ENCODE assay signal across 8 cellular contexts in the genomic region with DNA sequence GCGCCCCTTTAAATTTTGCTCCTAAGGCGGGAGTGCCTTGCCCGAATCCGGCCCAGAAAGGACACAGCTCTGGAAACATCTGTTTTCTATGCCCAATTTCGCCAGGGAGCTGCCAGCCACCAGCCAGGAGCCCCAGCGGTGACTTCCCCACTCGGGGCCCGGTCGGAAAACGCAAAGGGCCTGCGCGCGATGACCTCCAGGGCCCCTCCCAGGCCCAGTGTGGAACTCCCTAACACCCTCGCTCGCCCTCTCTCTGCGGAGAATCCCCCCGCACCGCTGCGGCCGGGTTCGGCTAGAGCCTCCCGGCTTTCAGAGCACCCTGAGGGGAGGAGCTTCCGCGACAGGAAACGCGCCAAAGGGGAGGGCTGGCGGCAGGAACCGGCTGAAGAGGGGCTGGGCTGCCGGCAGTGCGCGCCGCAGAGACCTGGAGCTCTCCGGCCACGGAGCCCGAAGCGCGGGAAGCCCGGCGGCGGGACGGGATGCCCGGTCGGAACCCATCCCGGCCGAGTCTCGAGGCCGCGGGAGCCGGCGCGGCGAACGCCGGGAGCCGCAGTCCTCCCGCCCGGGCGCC. TPM values are rescaled to one million over a fixed set of nuclear protein-coding genes. Genes with fewer than 3 reads are reported as not detected.
A peak's percentile ranks its signal among the peaks of the same experiment; 100 is the strongest.
DNase-seq lines count a peak whose midpoint lies in the region; ATAC-seq and TF ChIP-seq lines count a peak whose summit lies in the region.

No MANE protein-coding gene starts in this region.

- WGBS in hepatocyte (ENCODE audit: low lambda C conversion rate, missing lambda C conversion rate) = 2% methylated on average over 51 of the region's 58 CpGs

- peak; percentile 28 for TF ChIP-seq CTCF in hepatocyte (IDR thresholded peaks at IDR 0.05; ENCODE audit: poor library complexity)

- H3K4me2 ChIP-seq in hepatocyte = peak overlapping the region; percentile 89

- peak; percentile 75 for TF ChIP-seq POLR2A in GM15510 (IDR thresholded peaks at IDR 0.05; ENCODE audit: borderline replicate concordance, extremely low read depth, insufficient read length)

- peak overlapping the region; percentile 81 for H3K27ac Mint-ChIP-seq in T-helper 1 cell treated with Interleukin-12 subunit alpha and Interleukin-12 subunit beta and Interleukin-4 antibody, amounts not matched to agents 30 μg/mL and 1 μg/mL, for 36 hours

- peaks cover 8% of the 10 kb centered on the region for H3K36me3 Mint-ChIP-seq in T-helper 1 cell treated with Interleukin-12 subunit alpha and Interleukin-12 subunit beta and Interleukin-4 antibody, amounts not matched to agents 30 μg/mL and 1 μg/mL, for 36 hours (ENCODE audit: low read depth)

- H3K4me3 Mint-ChIP-seq in T-helper 1 cell treated with Interleukin-12 subunit alpha and Interleukin-12 subunit beta and Interleukin-4 antibody, amounts not matched to agents 30 μg/mL and 1 μg/mL, for 36 hours = peak overlapping the region; percentile 81

- peak; percentile 76 for ATAC-seq in HG02870 (IDR thresholded peaks at IDR 0.05; ENCODE audit: unreplicated experiment)

- H3K4me1 ChIP-seq in hepatocyte (ENCODE audit: insufficient read depth) = peaks cover 6% of the 10 kb centered on the region

- peak overlapping the region; percentile 84 for H2AFZ ChIP-seq in hepatocyte

- no peaks in the 10 kb centered on the region for H4K20me1 ChIP-seq in hepatocyte (ENCODE audit: insufficient read depth, poor library complexity, severe bottlenecking)

- peaks cover 17% of the 10 kb centered on the region for H3K79me2 ChIP-seq in hepatocyte

- no peaks in the 10 kb centered on the region for H3K36me3 ChIP-seq in hepatocyte (replicated peaks; ENCODE audit: insufficient read depth, low read depth)

- H3K9me2 ChIP-seq in hepatocyte (replicated peaks; ENCODE audit: insufficient read depth) = no peaks in the 10 kb centered on the region

- H3K9me3 Mint-ChIP-seq in T-helper 1 cell treated with Interleukin-12 subunit alpha and Interleukin-12 subunit beta and Interleukin-4 antibody, amounts not matched to agents 30 μg/mL and 1 μg/mL, for 36 hours = no peaks in the 10 kb centered on the region

- no peaks in the 10 kb centered on the region for H3K27me3 ChIP-seq in hepatocyte

- H3K27ac ChIP-seq in hepatocyte = peak overlapping the region; percentile 90

- peaks cover 24% of the 10 kb centered on the region for H3K4me1 Mint-ChIP-seq in T-helper 1 cell treated with Interleukin-12 subunit alpha and Interleukin-12 subunit beta and Interleukin-4 antibody, amounts not matched to agents 30 μg/mL and 1 μg/mL, for 36 hours (ENCODE audit: low read depth)

- H3K9me3 ChIP-seq in hepatocyte (ENCODE audit: low read depth) = no peaks in the 10 kb centered on the region

- H3K27me3 Mint-ChIP-seq in T-helper 1 cell treated with Interleukin-12 subunit alpha and Interleukin-12 subunit beta and Interleukin-4 antibody, amounts not matched to agents 30 μg/mL and 1 μg/mL, for 36 hours (ENCODE audit: low read depth) = no peaks in the 10 kb centered on the region

- DNase-seq in NCI-H146 (lab: John Stamatoyannopoulos, UW) (peak; percentile 89), anterior cingulate cortex (lab: John Stamatoyannopoulos, UW) (peak in 57 of 58 donors; percentile 13 to 78 (median 50)), hepatocyte (ENCODE audit: low spot score) (peak; percentile 93), renal cortical epithelial cell (ENCODE audit: low read depth) (peak; percentile 71), cortex of kidney (lab: John Stamatoyannopoulos, UW) (no peak)

- peak overlapping the region; percentile 61 for H3K4me3 ChIP-seq in hepatocyte

RNA-seq across cellular contexts. Expression of gene CLSPN, which starts 0.5 kb away (rescaled TPM):
- total RNA-seq in hepatocyte = 3.7 and 4.7 TPM in 2 replicates
- polyA plus RNA-seq in hepatocyte = 2.2 and 2.9 TPM in 2 replicates
- total RNA-seq in renal cortical epithelial cell = 1.4 and 14.9 TPM in 2 replicates

RNA-seq across cellular contexts. Expression of gene AGO4, which starts 38.5 kb away (rescaled TPM):
- total RNA-seq in hepatocyte (8.3 and 12.4 TPM in 2 replicates), renal cortical epithelial cell (12.5 and 19.9 TPM in 2 replicates)
- polyA plus RNA-seq in hepatocyte = 3.7 and 5.2 TPM in 2 replicates

RNA-seq across cellular contexts. Expression of gene C1orf216, which starts 50.6 kb away (rescaled TPM):
- total RNA-seq in hepatocyte (6.3 and 9.1 TPM in 2 replicates), renal cortical epithelial cell (9.4 and 15.6 TPM in 2 replicates)
- 6.3 and 8.9 TPM in 2 replicates for polyA plus RNA-seq in hepatocyte
